ENCODE assay signal across 12 cellular contexts in the genomic region with DNA sequence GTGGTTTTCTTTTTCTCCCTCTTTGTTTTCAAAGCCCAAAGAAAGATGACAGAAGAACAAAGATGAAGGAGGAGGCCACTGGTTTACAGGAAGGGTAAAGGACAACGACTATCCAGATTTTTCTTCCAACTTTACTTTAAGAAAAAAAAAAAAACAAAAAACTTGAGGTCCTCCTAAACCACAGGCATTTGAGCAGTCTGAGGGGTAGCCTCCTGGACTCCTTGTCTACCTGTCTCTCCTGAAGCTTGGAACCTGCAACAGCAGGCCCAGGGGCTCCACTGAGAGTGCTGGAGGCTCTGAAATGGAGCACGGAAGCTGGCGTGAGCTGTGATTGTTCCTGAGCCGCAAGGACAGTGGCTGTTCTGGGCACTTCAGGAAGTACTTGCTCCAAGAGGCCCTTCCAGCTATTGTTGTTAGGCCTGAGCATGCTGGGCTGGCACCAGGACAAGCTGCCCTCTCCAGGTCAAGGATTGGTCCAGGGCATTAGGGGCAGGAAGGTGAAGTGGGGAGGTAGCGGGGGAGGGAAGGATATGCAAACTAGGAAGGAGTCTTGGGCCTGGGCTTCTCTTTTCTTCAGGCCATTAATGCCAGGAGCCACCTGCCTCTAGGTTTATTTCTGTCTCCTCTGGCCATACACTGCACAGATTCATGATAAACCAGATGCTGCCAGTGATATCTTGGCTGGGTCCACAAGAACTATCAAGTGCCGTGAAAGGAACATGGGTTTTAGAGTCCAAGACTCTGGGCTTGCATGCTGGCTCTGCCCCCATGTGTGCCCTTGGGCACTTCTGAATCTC.
DNase-seq lines count a peak whose midpoint lies in the region; ATAC-seq and TF ChIP-seq lines count a peak whose summit lies in the region.
"Had no signal": no experiment of that assay in that cellular context is flagged by ENCODE, and none has a peak within 500 bp of the region (broad histone marks: within the 10 kb centered on the region; RNA-seq: fewer than 3 reads in every experiment).

No MANE protein-coding gene starts in this region.

- H3K27ac ChIP-seq in osteoblast (ENCODE audit: low read depth, low read length) (peak overlapping the region; percentile 41), ascending aorta (no peak overlapping the region), foreskin keratinocyte (no peak overlapping the region)
- H3K27ac ChIP-seq: prostate gland had no signal

- no peak for ATAC-seq in foreskin keratinocyte
- ATAC-seq: activated T-cell treated with anti-CD3 and anti-CD28 coated beads, Interleukin-2, amount 50 U/mL, for 72 hours had no signal

- H3K27me3 ChIP-seq in osteoblast (ENCODE audit: insufficient read depth, low read length) (no peaks in the 10 kb centered on the region), ascending aorta (no peaks in the 10 kb centered on the region), foreskin keratinocyte (no peaks in the 10 kb centered on the region)

- H3K4me3 ChIP-seq in osteoblast (ENCODE audit: insufficient read depth, low read length) (no peak overlapping the region), ascending aorta (no peak overlapping the region)
- H3K4me3 ChIP-seq: prostate gland had no signal

- H3K4me2 ChIP-seq in osteoblast (ENCODE audit: insufficient read depth, low read length), result no peak overlapping the region

- intact Hi-C loops in ascending aorta (cut with DNase I), result no loop called here

- H3K9me3 ChIP-seq in osteoblast (ENCODE audit: low read depth, low read length), result no peaks in the 10 kb centered on the region
- no peaks in the 10 kb centered on the region for H3K9me3 ChIP-seq in ascending aorta
- H3K9me3 ChIP-seq: prostate gland had no signal

- H3K4me1 ChIP-seq in osteoblast (ENCODE audit: insufficient read depth, low read length), result peaks cover 49% of the 10 kb centered on the region
- H3K4me1 ChIP-seq in ascending aorta, result peaks cover 0 to 12% of the 10 kb centered on the region in 2 donors
- peaks cover 19% of the 10 kb centered on the region for H3K4me1 ChIP-seq in foreskin keratinocyte
- H3K4me1 ChIP-seq: prostate gland had no signal

- TF ChIP-seq CTCF in osteoblast (IDR thresholded peaks at IDR 0.05; ENCODE audit: extremely low read depth, low read depth, low read length) (no peak), ascending aorta (IDR thresholded peaks at IDR 0.05) (no peak), foreskin keratinocyte (conservative IDR thresholded peaks at IDR 0.05) (no peak)

- H3K36me3 ChIP-seq in osteoblast (ENCODE audit: insufficient read depth, low read length) (no peaks in the 10 kb centered on the region), ascending aorta (no peaks in the 10 kb centered on the region)
- H3K36me3 ChIP-seq: prostate gland had no signal

- no peak for TF ChIP-seq POLR2A in erythroblast (IDR thresholded peaks at IDR 0.05; ENCODE audit: low read length)

- H3K79me2 ChIP-seq in osteoblast (ENCODE audit: insufficient read depth, low read length), result no peaks in the 10 kb centered on the region

- H4K20me1 ChIP-seq in osteoblast (ENCODE audit: insufficient read depth, low read length), result no peaks in the 10 kb centered on the region

- no peak overlapping the region for H2AFZ ChIP-seq in osteoblast (ENCODE audit: low read length)

- DNase-seq in DMS153 treated with DMSO at 0.1 percent for 48 hours (lab: John Stamatoyannopoulos, UW; ENCODE audit: unreplicated experiment), result peak; percentile 41
- peak; percentile 64 for DNase-seq in NCI-H446 treated with DMSO at 0.1 percent for 48 hours (lab: John Stamatoyannopoulos, UW)
- DNase-seq in glomerular endothelial cell (ENCODE audit: extremely low read depth, low read depth, low spot score), result peak; percentile 70
- no peak for DNase-seq in osteoblast (ENCODE audit: insufficient read length, low spot score, missing footprints)
- no peak for DNase-seq in activated CD8-positive, alpha-beta memory T cell treated with anti-CD3 and anti-CD28 coated beads, Interleukin-2, amount 50 U/mL, for 48 hours
- DNase-seq in erythroblast (lab: John Stamatoyannopoulos, UW), result no peak
- no peak for DNase-seq in ascending aorta (ENCODE audit: low spot score in 2 of 2)
- no peak for DNase-seq in foreskin keratinocyte
- DNase-seq: activated T-cell treated with anti-CD3 and anti-CD28 coated beads, Interleukin-2, amount 50 U/mL, for 72 hours; cortex of kidney; T1000 had no signal

Comparison
In these comparisons a context has a peak if more than half of its experiments do, and no peak if none do; other contexts are left out.
1. DNase-seq: peak in DMS153 treated with DMSO at 0.1 percent for 48 hours (single experiment), NCI-H446 treated with DMSO at 0.1 percent for 48 hours (single experiment) and glomerular endothelial cell (single experiment); none in osteoblast (single experiment), activated CD8-positive, alpha-beta memory T cell treated with anti-CD3 and anti-CD28 coated beads, Interleukin-2, amount 50 U/mL, for 48 hours (single experiment), erythroblast (0 of 2), ascending aorta (0 of 2) and foreskin keratinocyte (0 of 2).